Comparison of ENCODE assay signal across 20 cellular contexts in genomic region chr14:100748944-100749343, GRCh38. TPM values are rescaled to one million over a fixed set of nuclear protein-coding genes. Genes with fewer than 3 reads are reported as not detected.
DNase-seq lines count a peak whose midpoint lies in the region; ATAC-seq, FAIRE-seq and TF ChIP-seq lines count a peak whose summit lies in the region.
"Had no signal": no experiment of that assay in that cellular context is flagged by ENCODE, and none has a peak within 500 bp of the region (broad histone marks: within the 10 kb centered on the region; RNA-seq: fewer than 3 reads in every experiment).

No MANE protein-coding gene starts in this region.

- H4K20me1 ChIP-seq in HepG2 (ENCODE audit: insufficient read depth, low read length), result no peaks in the 10 kb centered on the region

- POLR2A ChIA-PET in HepG2 (lab: Yijun Ruan, JAX), result no interaction called here
- POLR2A ChIA-PET in activated CD4-positive, alpha-beta memory T cell treated with anti-CD3 and anti-CD28 coated beads for 36 hours (lab: Charles Lee), result no interaction called here

- no peaks in the 10 kb centered on the region for H3K27me3 Mint-ChIP-seq in chondrocyte (ENCODE audit: low read depth)
- peaks cover 10% of the 10 kb centered on the region for H3K27me3 Mint-ChIP-seq in activated CD4-positive, alpha-beta memory T cell treated with anti-CD3 and anti-CD28 coated beads for 36 hours

- H3K27ac ChIP-seq in heart left ventricle, result no peak overlapping the region
- peak overlapping the region; percentile 93 for H3K27ac ChIP-seq in HepG2 (ENCODE audit: extremely low read length, insufficient read depth, low read length)
- no peak overlapping the region for H3K27ac ChIP-seq in upper lobe of right lung

- H3K9me3 Mint-ChIP-seq in chondrocyte (ENCODE audit: low read depth), result no peaks in the 10 kb centered on the region
- no peaks in the 10 kb centered on the region for H3K9me3 Mint-ChIP-seq in activated CD4-positive, alpha-beta memory T cell treated with anti-CD3 and anti-CD28 coated beads for 36 hours

- no peak for FAIRE-seq in HepG2 (lab: Jason Lieb, UNC)

- TF ChIP-seq EP300 in HepG2 (IDR thresholded peaks at IDR 0.05; ENCODE audit: low read depth in 2 of 2, low read length in 2 of 2) (no peak), HepG2 (CRISPR knock-in tag; IDR thresholded peaks at IDR 0.05; ENCODE audit: borderline replicate concordance) (no peak)

- H3K36me3 Mint-ChIP-seq in chondrocyte (ENCODE audit: low read depth), result no peaks in the 10 kb centered on the region
- no peaks in the 10 kb centered on the region for H3K36me3 Mint-ChIP-seq in activated CD4-positive, alpha-beta memory T cell treated with anti-CD3 and anti-CD28 coated beads for 36 hours

- no peak overlapping the region for H3K4me2 ChIP-seq in HepG2 (ENCODE audit: low read depth, low read length)

- DNase-seq in heart left ventricle, result peak in 3 of 5 donors; percentile 1 to 9 (median 4)
- no peak for DNase-seq in Right ventricle myocardium superior
- DNase-seq in chondrocyte (ENCODE audit: low spot score), result peak; percentile 55
- no peak for DNase-seq in HepG2 (ENCODE audit: low spot score)
- DNase-seq in upper lobe of right lung, result peak; percentile 32
- DNase-seq in activated CD4-positive, alpha-beta memory T cell treated with anti-CD3 and anti-CD28 coated beads for 36 hours, result no peak
- DNase-seq in NCI-H69 (lab: John Stamatoyannopoulos, UW), result no peak
- DNase-seq: 8988T, DMS 273 treated with DMSO at 0.1 percent for 48 hours, DND-41, NCI-H1436 treated with DMSO at 0.1 percent for 48 hours, NCI-H2029, NCI-H345, NCI-H524 treated with DMSO at 0.1 percent for 48 hours, PC-3, RPMI8226, SIG-M5 had no signal

- BruUV-seq in HepG2 (replicated peaks; lab: Mats Ljungman, UMichigan), result no TSS peak

- no peaks in the 10 kb centered on the region for H3K4me1 ChIP-seq in heart left ventricle
- H3K4me1 ChIP-seq in HepG2 (ENCODE audit: insufficient read depth, low read length), result peaks cover 73% of the 10 kb centered on the region
- H3K4me1 ChIP-seq in upper lobe of right lung, result no peaks in the 10 kb centered on the region

- ATAC-seq in heart left ventricle (no peak), Right ventricle myocardium superior (ENCODE audit: poor library complexity) (no peak), HepG2 (no peak), upper lobe of right lung (no peak), GM18502 (IDR thresholded peaks at IDR 0.05; ENCODE audit: poor library complexity, unreplicated experiment) (no peak)
- ATAC-seq: PC-3 had no signal

- TF ChIP-seq CTCF in heart left ventricle (IDR thresholded peaks at IDR 0.05) (no peak), chondrocyte (IDR thresholded peaks at IDR 0.05) (no peak), HepG2 (CRISPR knock-in tag; IDR thresholded peaks at IDR 0.05) (0 out of 2 replicates have a peak, but pooled peaks have one; percentile 12), upper lobe of right lung (IDR thresholded peaks at IDR 0.05) (no peak)

- TF ChIP-seq POLR2A in heart left ventricle (IDR thresholded peaks at IDR 0.05) (no peak), HepG2 (IDR thresholded peaks at IDR 0.05; ENCODE audit: insufficient read depth in 1 of 2, low read depth in 2 of 2, low read length in 2 of 2) (no peak)

- H3K36me3 ChIP-seq in heart left ventricle, result no peaks in the 10 kb centered on the region
- no peaks in the 10 kb centered on the region for H3K36me3 ChIP-seq in HepG2 (replicated peaks in 1 of 2; ENCODE audit: control insufficient read depth in 1 of 2, insufficient read depth in 2 of 2, low read length in 2 of 2)
- no peaks in the 10 kb centered on the region for H3K36me3 ChIP-seq in upper lobe of right lung

- H3K27me3 ChIP-seq in heart left ventricle, result peaks cover 0 to 4% (median 0%) of the 10 kb centered on the region in 9 donors
- H3K27me3 ChIP-seq in HepG2 (ENCODE audit: control insufficient read depth in 1 of 2, insufficient read depth in 2 of 2, low read length in 2 of 2), result no peaks in the 10 kb centered on the region
- no peaks in the 10 kb centered on the region for H3K27me3 ChIP-seq in upper lobe of right lung

- H3K9me3 ChIP-seq in heart left ventricle, result no peaks in the 10 kb centered on the region
- no peaks in the 10 kb centered on the region for H3K9me3 ChIP-seq in HepG2 (ENCODE audit: low read length)
- no peaks in the 10 kb centered on the region for H3K9me3 ChIP-seq in upper lobe of right lung

- 70 to 84% (median 77%) methylated on average over 8 of the region's 8 CpGs for WGBS in heart left ventricle, 4 donors
- WGBS in HepG2 (ENCODE audit: low lambda C conversion rate), result 100% methylated on average over 1 of the region's 8 CpGs

- H3K4me3 ChIP-seq in heart left ventricle (no peak overlapping the region), HepG2 (replicated peaks in 1 of 3; ENCODE audit: insufficient read depth in 1 of 3, low read depth in 2 of 3, low read length in 3 of 3) (no peak overlapping the region), upper lobe of right lung (no peak overlapping the region)

- in situ Hi-C loops in HepG2 (cut with HindIII; ENCODE audit: extremely low pct_ligation_motif_present, low pct_unique_long_range_greater_than_20kb), result no loop called here

- no peaks in the 10 kb centered on the region for H3K4me1 Mint-ChIP-seq in chondrocyte (ENCODE audit: low read depth)
- no peaks in the 10 kb centered on the region for H3K4me1 Mint-ChIP-seq in activated CD4-positive, alpha-beta memory T cell treated with anti-CD3 and anti-CD28 coated beads for 36 hours (ENCODE audit: low read depth)

- no peak overlapping the region for H3K4me3 Mint-ChIP-seq in chondrocyte (ENCODE audit: unreplicated experiment)
- no peak overlapping the region for H3K4me3 Mint-ChIP-seq in activated CD4-positive, alpha-beta memory T cell treated with anti-CD3 and anti-CD28 coated beads for 36 hours

- CTCF ChIA-PET in HepG2 (lab: Yijun Ruan, JAX; ENCODE audit: low intra/inter-chr PET ratio, low total read pairs), result no interaction called here
- CTCF ChIA-PET in activated CD4-positive, alpha-beta memory T cell treated with anti-CD3 and anti-CD28 coated beads for 36 hours (lab: Charles Lee), result no interaction called here

- no peak for TF ChIP-seq RAD21 in HepG2 (CRISPR knock-in tag; IDR thresholded peaks at IDR 0.05)

- no peaks in the 10 kb centered on the region for H3K79me2 ChIP-seq in HepG2 (ENCODE audit: insufficient read depth, low read length)

- H2AFZ ChIP-seq in HepG2 (ENCODE audit: low read length), result no peak overlapping the region

- no peak overlapping the region for H3K27ac Mint-ChIP-seq in chondrocyte (ENCODE audit: unreplicated experiment)
- H3K27ac Mint-ChIP-seq in activated CD4-positive, alpha-beta memory T cell treated with anti-CD3 and anti-CD28 coated beads for 36 hours, result no peak overlapping the region

- intact Hi-C loops in heart left ventricle (cut with DNase I) (no loop called here), Right ventricle myocardium superior (cut with DNase I) (no loop called here), HepG2 (cut with micrococcal nuclease; ENCODE audit: unreplicated experiment) (no loop called here), upper lobe of right lung (cut with DNase I) (no loop called here)
- intact Hi-C loops in activated CD4-positive, alpha-beta memory T cell treated with anti-CD3 and anti-CD28 coated beads for 36 hours (cut with micrococcal nuclease), result no loop called here

- no peak overlapping the region for H3K9ac ChIP-seq in HepG2 (ENCODE audit: insufficient read depth, low read depth, low read length)

RNA-seq across cellular contexts. Expression of gene DLK1, which starts 22.3 kb away (rescaled TPM):
- 10 to 100 TPM in 5 of 9 donors, 1 to 10 TPM in 4; 1.4 to 52.4 (median 10.2) TPM for total RNA-seq in heart left ventricle
- polyA plus RNA-seq in heart left ventricle, result 1 to 10 TPM; 3.7 to 6.4 TPM
- 22.8 TPM for total RNA-seq in Right ventricle myocardium superior
- total RNA-seq in chondrocyte, result 0.33 to 0.45 TPM in 2 of 3 replicates, not detected in the other
- total RNA-seq in HepG2 (2016; rRNA removed; fragmentation: Illumina TruSeq; extraction: Trizol), result 48.2 and 95.5 TPM in 2 replicates
- 20.1 and 21.5 TPM in 2 replicates for total RNA-seq in HepG2 (2016; cell fraction: cytosol; rRNA removed; fragmentation: Illumina TruSeq; extraction: Trizol; ENCODE audit: low read depth)
- total RNA-seq in HepG2 (2016; cell fraction: insoluble cytoplasmic fraction; rRNA removed; fragmentation: Illumina TruSeq; extraction: Trizol), result 42.8 and 103 TPM in 2 replicates
- total RNA-seq in HepG2 (2016; cell fraction: membrane; rRNA removed; fragmentation: Illumina TruSeq; extraction: Trizol), result 36.0 and 50.6 TPM in 2 replicates
- total RNA-seq in HepG2 (2016; cell fraction: nucleus; rRNA removed; fragmentation: Illumina TruSeq; extraction: Trizol), result 89.0 and 105 TPM in 2 replicates
- polyA plus RNA-seq in HepG2 (2011; rRNA removed), result 312 and 395 TPM in 2 replicates
- 265 and 361 TPM in 2 replicates for polyA plus RNA-seq in HepG2 (2011; cell fraction: cytosol; rRNA removed)
- polyA plus RNA-seq in HepG2 (2011; cell fraction: nucleus; rRNA removed), result 341 and 399 TPM in 2 replicates
- polyA plus RNA-seq in HepG2 (2012), result 757 and 768 TPM in 2 replicates
- polyA plus RNA-seq in HepG2 (2016; cell fraction: cytosol; fragmentation: Illumina TruSeq; extraction: Trizol; ENCODE audit: low read depth), result 47.2 and 71.3 TPM in 2 replicates
- 105 and 121 TPM in 2 replicates for polyA plus RNA-seq in HepG2 (2016; cell fraction: insoluble cytoplasmic fraction; fragmentation: Illumina TruSeq; extraction: Trizol; ENCODE audit: low read depth)
- 59.9 and 79.2 TPM in 2 replicates for polyA plus RNA-seq in HepG2 (2016; cell fraction: membrane; fragmentation: Illumina TruSeq; extraction: Trizol; ENCODE audit: low read depth)
- 324 and 361 TPM in 2 replicates for polyA plus RNA-seq in HepG2 (2016; cell fraction: nucleus; fragmentation: Illumina TruSeq; extraction: Trizol; ENCODE audit: insufficient read depth, low read depth)
- 0.49 and 99.7 TPM in 2 replicates for polyA minus RNA-seq in HepG2 (2011; rRNA and poly(A)+ RNA removed; ENCODE audit: low replicate concordance)
- polyA minus RNA-seq in HepG2 (2011; cell fraction: cytosol; rRNA and poly(A)+ RNA removed), result 86.7 and 119 TPM in 2 replicates
- 18.8 and 31.0 TPM in 2 replicates for polyA minus RNA-seq in HepG2 (2011; cell fraction: nucleus; rRNA and poly(A)+ RNA removed)
- not detected for total RNA-seq in upper lobe of right lung
- total RNA-seq in activated CD4-positive, alpha-beta memory T cell treated with anti-CD3 and anti-CD28 coated beads for 36 hours, result not detected
- total RNA-seq: HT-29, M059J, PC-3 had no signal

Comparison
In these comparisons a context has a peak if more than half of its experiments do, and no peak if none do; other contexts are left out.
1. DNase-seq: peak in heart left ventricle (3 of 5), chondrocyte (single experiment) and upper lobe of right lung (single experiment); none in Right ventricle myocardium superior (single experiment), HepG2 (single experiment), activated CD4-positive, alpha-beta memory T cell treated with anti-CD3 and anti-CD28 coated beads for 36 hours (single experiment) and NCI-H69 (single experiment).